Comparison of ENCODE assay signal across 17 cellular contexts in genomic region chr4:7333024-7333780, GRCh38.
A peak's percentile ranks its signal among the peaks of the same experiment; 100 is the strongest.
DNase-seq lines count a peak whose midpoint lies in the region; ATAC-seq and TF ChIP-seq lines count a peak whose summit lies in the region.
"Had no signal": no experiment of that assay in that cellular context is flagged by ENCODE, and none has a peak within 500 bp of the region (broad histone marks: within the 10 kb centered on the region; RNA-seq: fewer than 3 reads in every experiment).

No MANE protein-coding gene starts in this region.

- peaks cover 7% of the 10 kb centered on the region for H3F3A ChIP-seq in neural progenitor cell (ENCODE audit: low read depth)

- H3K79me2 ChIP-seq in neural progenitor cell (ENCODE audit: low read depth), result no peaks in the 10 kb centered on the region

- intact Hi-C loops in heart left ventricle (cut with DNase I) (loop anchor here in 2 of 10 donors (10.0 kb wide), 2 partner anchors 138 to 382 kb away; partner anchors contain the start of gene SORCS2 (in 1 of the 2)), left cardiac atrium (cut with DNase I) (no loop called here), spleen (cut with DNase I; ENCODE audit: low total_unique reads) (no loop called here)

- H3K4me1 ChIP-seq in heart left ventricle (peaks cover 0 to 24% (median 6%) of the 10 kb centered on the region in 12 donors), neural progenitor cell (peaks cover 38% of the 10 kb centered on the region), spleen (peaks cover 0 to 4% (median 0%) of the 10 kb centered on the region in 6 donors)

- H3K27me3 Mint-ChIP-seq in chondrocyte (ENCODE audit: low read depth) (peaks cover 5% of the 10 kb centered on the region), neural progenitor cell (ENCODE audit: insufficient read depth, low read depth) (peaks cover 13% of the 10 kb centered on the region)
- H3K27me3 Mint-ChIP-seq: B cell had no signal

- peaks cover 3% of the 10 kb centered on the region for H3K9me3 Mint-ChIP-seq in chondrocyte (ENCODE audit: low read depth)
- H3K9me3 Mint-ChIP-seq in neural progenitor cell, result peaks cover 2% of the 10 kb centered on the region
- H3K9me3 Mint-ChIP-seq: CD4-positive, alpha-beta T cell had no signal

- H3K4me1 Mint-ChIP-seq in chondrocyte (ENCODE audit: low read depth), result peaks cover 68% of the 10 kb centered on the region
- H3K4me1 Mint-ChIP-seq in neural progenitor cell, result peaks cover 40% of the 10 kb centered on the region
- H3K4me1 Mint-ChIP-seq: B cell had no signal

- no peak overlapping the region for H3K9ac ChIP-seq in neural progenitor cell
- H3K9ac ChIP-seq: GM23248 had no signal

- H3K4me3 Mint-ChIP-seq in chondrocyte (ENCODE audit: unreplicated experiment) (no peak overlapping the region), neural progenitor cell (no peak overlapping the region)
- H3K4me3 Mint-ChIP-seq: B cell; CD4-positive, alpha-beta T cell; H9 had no signal

- 76 to 88% (median 85%) methylated on average over 9 to 16 of the region's 16 CpGs for WGBS in heart left ventricle, 4 donors
- WGBS in spleen, 5 donors, result 72 to 85% (median 79%) methylated on average over 11 to 16 of the region's 16 CpGs

- ATAC-seq in heart left ventricle (no peak), left cardiac atrium (no peak), HG02840 (IDR thresholded peaks at IDR 0.05; ENCODE audit: low FRiP score, unreplicated experiment) (no peak), HG02763 (IDR thresholded peaks at IDR 0.05; ENCODE audit: unreplicated experiment) (no peak)
- ATAC-seq: GM12878, HepG2 had no signal

- no peak overlapping the region for H3K4me2 ChIP-seq in neural progenitor cell

- DNase-seq in heart left ventricle, result peak in 3 of 5 donors; percentile 16 to 28 (median 28)
- no peak for DNase-seq in left cardiac atrium
- DNase-seq in chondrocyte (ENCODE audit: low spot score), result peak; percentile 77
- DNase-seq in neural progenitor cell (ENCODE audit: low spot score), result no peak
- DNase-seq in spleen, result peak; percentile 69
- no peak for DNase-seq in NCI-H69 (lab: John Stamatoyannopoulos, UW)
- DNase-seq: C1 segment of cervical spinal cord; Calu3; CD4-positive, alpha-beta T cell; DMS 273 treated with DMSO at 0.1 percent for 48 hours; GM23248 had no signal

- TF ChIP-seq POLR2A in heart left ventricle (IDR thresholded peaks at IDR 0.05) (no peak), spleen (IDR thresholded peaks at IDR 0.05) (no peak)

- no peak overlapping the region for H2AFZ ChIP-seq in neural progenitor cell (replicated peaks)
- H2AFZ ChIP-seq: GM23248 had no signal

- H3K4me3 ChIP-seq in heart left ventricle, result no peak overlapping the region
- no peak overlapping the region for H3K4me3 ChIP-seq in neural progenitor cell
- H3K4me3 ChIP-seq in spleen, result no peak overlapping the region
- H3K4me3 ChIP-seq: GM12878, GM23248 had no signal

- no peaks in the 10 kb centered on the region for H3K9me3 ChIP-seq in heart left ventricle
- H3K9me3 ChIP-seq in neural progenitor cell (ENCODE audit: low read depth), result no peaks in the 10 kb centered on the region
- H3K9me3 ChIP-seq in spleen, result no peaks in the 10 kb centered on the region

- H4K20me1 ChIP-seq in neural progenitor cell (ENCODE audit: low read depth), result peaks cover 9% of the 10 kb centered on the region

- H3K27me3 ChIP-seq in heart left ventricle (no peaks in the 10 kb centered on the region), neural progenitor cell (no peaks in the 10 kb centered on the region), spleen (replicated peaks in 1 of 7) (peaks cover 0 to 65% (median 0%) of the 10 kb centered on the region in 7 donors)

- TF ChIP-seq CTCF in heart left ventricle (IDR thresholded peaks at IDR 0.05) (no peak), chondrocyte (IDR thresholded peaks at IDR 0.05) (no peak), neural progenitor cell (IDR thresholded peaks at IDR 0.05) (no peak), spleen (IDR thresholded peaks at IDR 0.05 in 8 of 11, conservative IDR thresholded peaks at IDR 0.05 in 3 of 11) (no peak)

- H3K36me3 ChIP-seq in heart left ventricle (no peaks in the 10 kb centered on the region), neural progenitor cell (no peaks in the 10 kb centered on the region), spleen (no peaks in the 10 kb centered on the region)

- H3K36me3 Mint-ChIP-seq in chondrocyte (ENCODE audit: low read depth) (peaks cover 2% of the 10 kb centered on the region), neural progenitor cell (no peaks in the 10 kb centered on the region)

- H3K27ac Mint-ChIP-seq in chondrocyte (ENCODE audit: unreplicated experiment) (no peak overlapping the region), neural progenitor cell (peak overlapping the region; percentile 90)
- H3K27ac Mint-ChIP-seq: B cell; CD4-positive, alpha-beta T cell; H9 had no signal

- H3K27ac ChIP-seq in heart left ventricle, result no peak overlapping the region
- H3K27ac ChIP-seq in neural progenitor cell, result no peak overlapping the region
- no peak overlapping the region for H3K27ac ChIP-seq in spleen
- H3K27ac ChIP-seq: GM23248 had no signal

Comparison
In these comparisons a context has a peak if more than half of its experiments do, and no peak if none do; other contexts are left out.
1. DNase-seq: peak in heart left ventricle (3 of 5), chondrocyte (single experiment) and spleen (single experiment); none in left cardiac atrium (single experiment), neural progenitor cell (single experiment) and NCI-H69 (single experiment).